Comparison of ENCODE assay signal across 1 cellular context in the genomic region with DNA sequence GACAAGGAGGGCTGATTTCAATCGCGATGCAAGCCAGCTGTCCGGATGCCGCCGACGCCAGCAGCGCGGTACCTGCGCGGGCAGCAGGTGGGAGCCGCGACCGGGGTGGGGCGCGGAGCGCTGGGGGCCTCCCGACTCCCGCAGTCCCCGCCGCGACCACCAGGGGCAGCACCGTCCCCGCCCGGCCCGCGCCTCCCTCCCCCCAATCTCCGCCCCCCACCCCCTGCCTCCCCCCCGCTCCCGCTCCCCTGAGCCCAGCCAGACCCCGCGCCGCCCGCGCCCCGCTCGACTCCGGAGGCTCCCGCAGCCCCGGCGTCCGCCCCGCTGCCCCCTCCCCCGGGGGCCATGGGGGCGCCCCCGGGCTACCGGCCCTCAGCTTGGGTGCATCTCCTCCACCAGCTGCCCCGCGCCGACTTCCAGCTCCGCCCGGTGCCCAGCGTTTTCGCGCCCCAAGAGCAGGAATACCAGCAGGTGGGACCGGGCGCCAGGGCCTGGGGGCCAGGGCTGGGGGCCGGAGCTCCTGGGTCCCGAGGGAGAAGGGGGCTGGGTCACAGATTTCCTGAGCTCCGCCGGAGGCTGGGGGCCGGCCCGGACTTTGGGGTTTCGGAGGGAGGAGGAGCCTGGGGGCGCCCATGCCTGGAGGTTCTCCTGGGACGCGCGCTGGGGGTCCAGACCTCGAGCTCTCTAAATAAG.
TF ChIP-seq lines count a peak whose summit lies in the region.

A gene (plus strand): TSS at position 257 of the 693 bp plus-strand sequence. CDS start 89 bp downstream, at position 346.

TF ChIP-seq in HepG2, 621 proteins besides CTCF, POLR2A, EP300 and RAD21 (continued from another document):
- TF ChIP-seq, protein P1, sequence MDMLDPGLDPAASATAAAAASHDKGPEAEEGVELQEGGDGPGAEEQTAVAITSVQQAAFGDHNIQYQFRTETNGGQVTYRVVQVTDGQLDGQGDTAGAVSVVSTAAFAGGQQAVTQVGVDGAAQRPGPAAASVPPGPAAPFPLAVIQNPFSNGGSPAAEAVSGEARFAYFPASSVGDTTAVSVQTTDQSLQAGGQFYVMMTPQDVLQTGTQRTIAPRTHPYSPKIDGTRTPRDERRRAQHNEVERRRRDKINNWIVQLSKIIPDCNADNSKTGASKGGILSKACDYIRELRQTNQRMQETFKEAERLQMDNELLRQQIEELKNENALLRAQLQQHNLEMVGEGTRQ (IDR thresholded peaks at IDR 0.05; ENCODE audit: low read depth, low read length): no peak
- TF ChIP-seq, protein P1 (CRISPR knock-in tag; IDR thresholded peaks at IDR 0.05; ENCODE audit: borderline replicate concordance): no peak
- TF ChIP-seq, protein P2, sequence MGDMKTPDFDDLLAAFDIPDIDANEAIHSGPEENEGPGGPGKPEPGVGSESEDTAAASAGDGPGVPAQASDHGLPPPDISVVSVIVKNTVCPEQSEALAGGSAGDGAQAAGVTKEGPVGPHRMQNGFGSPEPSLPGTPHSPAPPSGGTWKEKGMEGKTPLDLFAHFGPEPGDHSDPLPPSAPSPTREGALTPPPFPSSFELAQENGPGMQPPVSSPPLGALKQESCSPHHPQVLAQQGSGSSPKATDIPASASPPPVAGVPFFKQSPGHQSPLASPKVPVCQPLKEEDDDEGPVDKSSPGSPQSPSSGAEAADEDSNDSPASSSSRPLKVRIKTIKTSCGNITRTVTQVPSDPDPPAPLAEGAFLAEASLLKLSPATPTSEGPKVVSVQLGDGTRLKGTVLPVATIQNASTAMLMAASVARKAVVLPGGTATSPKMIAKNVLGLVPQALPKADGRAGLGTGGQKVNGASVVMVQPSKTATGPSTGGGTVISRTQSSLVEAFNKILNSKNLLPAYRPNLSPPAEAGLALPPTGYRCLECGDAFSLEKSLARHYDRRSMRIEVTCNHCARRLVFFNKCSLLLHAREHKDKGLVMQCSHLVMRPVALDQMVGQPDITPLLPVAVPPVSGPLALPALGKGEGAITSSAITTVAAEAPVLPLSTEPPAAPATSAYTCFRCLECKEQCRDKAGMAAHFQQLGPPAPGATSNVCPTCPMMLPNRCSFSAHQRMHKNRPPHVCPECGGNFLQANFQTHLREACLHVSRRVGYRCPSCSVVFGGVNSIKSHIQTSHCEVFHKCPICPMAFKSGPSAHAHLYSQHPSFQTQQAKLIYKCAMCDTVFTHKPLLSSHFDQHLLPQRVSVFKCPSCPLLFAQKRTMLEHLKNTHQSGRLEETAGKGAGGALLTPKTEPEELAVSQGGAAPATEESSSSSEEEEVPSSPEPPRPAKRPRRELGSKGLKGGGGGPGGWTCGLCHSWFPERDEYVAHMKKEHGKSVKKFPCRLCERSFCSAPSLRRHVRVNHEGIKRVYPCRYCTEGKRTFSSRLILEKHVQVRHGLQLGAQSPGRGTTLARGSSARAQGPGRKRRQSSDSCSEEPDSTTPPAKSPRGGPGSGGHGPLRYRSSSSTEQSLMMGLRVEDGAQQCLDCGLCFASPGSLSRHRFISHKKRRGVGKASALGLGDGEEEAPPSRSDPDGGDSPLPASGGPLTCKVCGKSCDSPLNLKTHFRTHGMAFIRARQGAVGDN (CRISPR knock-in tag; IDR thresholded peaks at IDR 0.05): peak; percentile 16; the same call in 1 of the 2 replicates
- TF ChIP-seq IRF2 (CRISPR knock-in tag; IDR thresholded peaks at IDR 0.05): no peak
- TF ChIP-seq, protein P3, sequence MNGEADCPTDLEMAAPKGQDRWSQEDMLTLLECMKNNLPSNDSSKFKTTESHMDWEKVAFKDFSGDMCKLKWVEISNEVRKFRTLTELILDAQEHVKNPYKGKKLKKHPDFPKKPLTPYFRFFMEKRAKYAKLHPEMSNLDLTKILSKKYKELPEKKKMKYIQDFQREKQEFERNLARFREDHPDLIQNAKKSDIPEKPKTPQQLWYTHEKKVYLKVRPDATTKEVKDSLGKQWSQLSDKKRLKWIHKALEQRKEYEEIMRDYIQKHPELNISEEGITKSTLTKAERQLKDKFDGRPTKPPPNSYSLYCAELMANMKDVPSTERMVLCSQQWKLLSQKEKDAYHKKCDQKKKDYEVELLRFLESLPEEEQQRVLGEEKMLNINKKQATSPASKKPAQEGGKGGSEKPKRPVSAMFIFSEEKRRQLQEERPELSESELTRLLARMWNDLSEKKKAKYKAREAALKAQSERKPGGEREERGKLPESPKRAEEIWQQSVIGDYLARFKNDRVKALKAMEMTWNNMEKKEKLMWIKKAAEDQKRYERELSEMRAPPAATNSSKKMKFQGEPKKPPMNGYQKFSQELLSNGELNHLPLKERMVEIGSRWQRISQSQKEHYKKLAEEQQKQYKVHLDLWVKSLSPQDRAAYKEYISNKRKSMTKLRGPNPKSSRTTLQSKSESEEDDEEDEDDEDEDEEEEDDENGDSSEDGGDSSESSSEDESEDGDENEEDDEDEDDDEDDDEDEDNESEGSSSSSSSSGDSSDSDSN (CRISPR knock-in tag; IDR thresholded peaks at IDR 0.05): 0 out of 2 replicates have a peak, but pooled peaks have one; percentile 1
- TF ChIP-seq PHF8 (CRISPR knock-in tag; IDR thresholded peaks at IDR 0.05): 0 out of 2 replicates have a peak, but pooled peaks have one; percentile 17
- TF ChIP-seq MAZ (IDR thresholded peaks at IDR 0.05; ENCODE audit: borderline replicate concordance, low read depth, low read length): peak; percentile 57; the same call in 1 of the 2 replicates
- no peak for TF ChIP-seq MAZ (CRISPR knock-in tag; IDR thresholded peaks at IDR 0.05; ENCODE audit: low read depth)
- TF ChIP-seq TGIF2 (CRISPR knock-in tag; IDR thresholded peaks at IDR 0.05): no peak
- TF ChIP-seq, protein P4, sequence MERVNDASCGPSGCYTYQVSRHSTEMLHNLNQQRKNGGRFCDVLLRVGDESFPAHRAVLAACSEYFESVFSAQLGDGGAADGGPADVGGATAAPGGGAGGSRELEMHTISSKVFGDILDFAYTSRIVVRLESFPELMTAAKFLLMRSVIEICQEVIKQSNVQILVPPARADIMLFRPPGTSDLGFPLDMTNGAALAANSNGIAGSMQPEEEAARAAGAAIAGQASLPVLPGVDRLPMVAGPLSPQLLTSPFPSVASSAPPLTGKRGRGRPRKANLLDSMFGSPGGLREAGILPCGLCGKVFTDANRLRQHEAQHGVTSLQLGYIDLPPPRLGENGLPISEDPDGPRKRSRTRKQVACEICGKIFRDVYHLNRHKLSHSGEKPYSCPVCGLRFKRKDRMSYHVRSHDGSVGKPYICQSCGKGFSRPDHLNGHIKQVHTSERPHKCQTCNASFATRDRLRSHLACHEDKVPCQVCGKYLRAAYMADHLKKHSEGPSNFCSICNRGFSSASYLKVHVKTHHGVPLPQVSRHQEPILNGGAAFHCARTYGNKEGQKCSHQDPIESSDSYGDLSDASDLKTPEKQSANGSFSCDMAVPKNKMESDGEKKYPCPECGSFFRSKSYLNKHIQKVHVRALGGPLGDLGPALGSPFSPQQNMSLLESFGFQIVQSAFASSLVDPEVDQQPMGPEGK (CRISPR knock-in tag; IDR thresholded peaks at IDR 0.05): peak; percentile 44
- no peak for TF ChIP-seq ATAD3A (CRISPR knock-in tag; IDR thresholded peaks at IDR 0.05)
- no peak for TF ChIP-seq RAD51 (IDR thresholded peaks at IDR 0.05; ENCODE audit: borderline replicate concordance)
